Comparison of ENCODE assay signal across 1 cellular context in the genomic region with DNA sequence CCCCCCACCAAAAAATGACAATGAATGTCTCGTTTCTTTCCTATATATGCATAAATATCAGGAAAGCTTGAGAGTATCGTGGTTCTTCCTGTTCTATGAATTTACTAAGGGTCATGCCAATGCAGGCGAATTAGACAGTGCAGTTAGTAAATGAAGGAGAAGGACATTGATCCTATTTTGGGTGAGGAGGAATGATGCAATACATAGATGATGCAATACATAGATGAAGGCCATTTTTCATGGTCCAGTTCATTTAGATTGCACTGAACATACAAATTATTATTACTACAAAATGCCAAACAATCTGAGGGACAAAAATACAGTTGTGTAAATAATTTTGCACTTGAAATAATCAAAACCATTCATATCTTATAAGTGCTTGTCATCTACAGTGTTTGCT.
TF ChIP-seq lines count a peak whose summit lies in the region.

No MANE protein-coding gene starts in this region.

TF ChIP-seq in HepG2, 621 proteins besides CTCF, POLR2A, EP300 and RAD21 (continued from another document):
- TF ChIP-seq NCOA5 (CRISPR knock-in tag; IDR thresholded peaks at IDR 0.05) (no peak), MBNL3 (CRISPR knock-in tag; conservative IDR thresholded peaks at IDR 0.05) (no peak), CEBPB (IDR thresholded peaks at IDR 0.05; ENCODE audit: borderline replicate concordance, low read depth, low read length) (peak; percentile 94), ZNF350 (CRISPR knock-in tag; IDR thresholded peaks at IDR 0.05; ENCODE audit: borderline replicate concordance, low read depth) (no peak), ZBTB7B (CRISPR knock-in tag; IDR thresholded peaks at IDR 0.05) (no peak), ZKSCAN5 (CRISPR knock-in tag; IDR thresholded peaks at IDR 0.05) (no peak), ZNF256 (CRISPR knock-in tag; conservative IDR thresholded peaks at IDR 0.05) (no peak), ZNF674 (CRISPR knock-in tag; IDR thresholded peaks at IDR 0.05; ENCODE audit: low read depth) (no peak), POGZ (CRISPR knock-in tag; IDR thresholded peaks at IDR 0.05) (no peak), HMG20A (CRISPR knock-in tag; IDR thresholded peaks at IDR 0.05; ENCODE audit: borderline replicate concordance) (no peak), NONO (IDR thresholded peaks at IDR 0.05) (no peak), NONO (CRISPR knock-in tag; conservative IDR thresholded peaks at IDR 0.05) (no peak), ZNF33B (CRISPR knock-in tag; IDR thresholded peaks at IDR 0.05) (no peak), KMT2B (CRISPR knock-in tag; IDR thresholded peaks at IDR 0.05) (no peak), SP5 (CRISPR knock-in tag; IDR thresholded peaks at IDR 0.05; ENCODE audit: borderline replicate concordance, low read depth) (no peak), TRIM24 (CRISPR knock-in tag; IDR thresholded peaks at IDR 0.05) (no peak), PAWR (CRISPR knock-in tag; IDR thresholded peaks at IDR 0.05; ENCODE audit: borderline replicate concordance) (no peak), ZFP41 (CRISPR knock-in tag; IDR thresholded peaks at IDR 0.05; ENCODE audit: borderline replicate concordance) (no peak), ATF7 (IDR thresholded peaks at IDR 0.05) (peak; percentile 89), ATF7 (CRISPR knock-in tag; IDR thresholded peaks at IDR 0.05) (no peak), ZSCAN29 (CRISPR knock-in tag; conservative IDR thresholded peaks at IDR 0.05) (no peak), ZNF839 (CRISPR knock-in tag; IDR thresholded peaks at IDR 0.05; ENCODE audit: borderline replicate concordance) (no peak), ZBTB8A (CRISPR knock-in tag; IDR thresholded peaks at IDR 0.05; ENCODE audit: borderline replicate concordance, low read depth) (no peak), MXD4 (CRISPR knock-in tag; IDR thresholded peaks at IDR 0.05) (no peak)
- TF ChIP-seq, protein P1, sequence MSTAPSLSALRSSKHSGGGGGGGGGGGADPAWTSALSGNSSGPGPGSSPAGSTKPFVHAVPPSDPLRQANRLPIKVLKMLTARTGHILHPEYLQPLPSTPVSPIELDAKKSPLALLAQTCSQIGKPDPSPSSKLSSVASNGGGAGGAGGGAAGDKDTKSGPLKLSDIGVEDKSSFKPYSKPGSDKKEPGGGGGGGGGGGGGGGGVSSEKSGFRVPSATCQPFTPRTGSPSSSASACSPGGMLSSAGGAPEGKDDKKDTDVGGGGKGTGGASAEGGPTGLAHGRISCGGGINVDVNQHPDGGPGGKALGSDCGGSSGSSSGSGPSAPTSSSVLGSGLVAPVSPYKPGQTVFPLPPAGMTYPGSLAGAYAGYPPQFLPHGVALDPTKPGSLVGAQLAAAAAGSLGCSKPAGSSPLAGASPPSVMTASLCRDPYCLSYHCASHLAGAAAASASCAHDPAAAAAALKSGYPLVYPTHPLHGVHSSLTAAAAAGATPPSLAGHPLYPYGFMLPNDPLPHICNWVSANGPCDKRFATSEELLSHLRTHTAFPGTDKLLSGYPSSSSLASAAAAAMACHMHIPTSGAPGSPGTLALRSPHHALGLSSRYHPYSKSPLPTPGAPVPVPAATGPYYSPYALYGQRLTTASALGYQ (CRISPR knock-in tag; IDR thresholded peaks at IDR 0.05): no peak
- TF ChIP-seq, protein P2, sequence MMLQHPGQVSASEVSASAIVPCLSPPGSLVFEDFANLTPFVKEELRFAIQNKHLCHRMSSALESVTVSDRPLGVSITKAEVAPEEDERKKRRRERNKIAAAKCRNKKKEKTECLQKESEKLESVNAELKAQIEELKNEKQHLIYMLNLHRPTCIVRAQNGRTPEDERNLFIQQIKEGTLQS (CRISPR knock-in tag; IDR thresholded peaks at IDR 0.05): peak; percentile 46; the same call in 1 of the 2 replicates
- TF ChIP-seq, protein P3, sequence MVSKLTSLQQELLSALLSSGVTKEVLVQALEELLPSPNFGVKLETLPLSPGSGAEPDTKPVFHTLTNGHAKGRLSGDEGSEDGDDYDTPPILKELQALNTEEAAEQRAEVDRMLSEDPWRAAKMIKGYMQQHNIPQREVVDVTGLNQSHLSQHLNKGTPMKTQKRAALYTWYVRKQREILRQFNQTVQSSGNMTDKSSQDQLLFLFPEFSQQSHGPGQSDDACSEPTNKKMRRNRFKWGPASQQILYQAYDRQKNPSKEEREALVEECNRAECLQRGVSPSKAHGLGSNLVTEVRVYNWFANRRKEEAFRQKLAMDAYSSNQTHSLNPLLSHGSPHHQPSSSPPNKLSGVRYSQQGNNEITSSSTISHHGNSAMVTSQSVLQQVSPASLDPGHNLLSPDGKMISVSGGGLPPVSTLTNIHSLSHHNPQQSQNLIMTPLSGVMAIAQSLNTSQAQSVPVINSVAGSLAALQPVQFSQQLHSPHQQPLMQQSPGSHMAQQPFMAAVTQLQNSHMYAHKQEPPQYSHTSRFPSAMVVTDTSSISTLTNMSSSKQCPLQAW (CRISPR knock-in tag; IDR thresholded peaks at IDR 0.05): no peak
- TF ChIP-seq, protein P4, sequence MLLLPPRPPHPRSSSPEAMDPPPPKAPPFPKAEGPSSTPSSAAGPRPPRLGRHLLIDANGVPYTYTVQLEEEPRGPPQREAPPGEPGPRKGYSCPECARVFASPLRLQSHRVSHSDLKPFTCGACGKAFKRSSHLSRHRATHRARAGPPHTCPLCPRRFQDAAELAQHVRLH (CRISPR knock-in tag; IDR thresholded peaks at IDR 0.05; ENCODE audit: borderline replicate concordance, low read depth): no peak
- TF ChIP-seq, protein P5, sequence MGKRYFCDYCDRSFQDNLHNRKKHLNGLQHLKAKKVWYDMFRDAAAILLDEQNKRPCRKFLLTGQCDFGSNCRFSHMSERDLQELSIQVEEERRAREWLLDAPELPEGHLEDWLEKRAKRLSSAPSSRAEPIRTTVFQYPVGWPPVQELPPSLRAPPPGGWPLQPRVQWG (CRISPR knock-in tag; IDR thresholded peaks at IDR 0.05; ENCODE audit: borderline replicate concordance, low read depth): no peak
- TF ChIP-seq, protein P6, sequence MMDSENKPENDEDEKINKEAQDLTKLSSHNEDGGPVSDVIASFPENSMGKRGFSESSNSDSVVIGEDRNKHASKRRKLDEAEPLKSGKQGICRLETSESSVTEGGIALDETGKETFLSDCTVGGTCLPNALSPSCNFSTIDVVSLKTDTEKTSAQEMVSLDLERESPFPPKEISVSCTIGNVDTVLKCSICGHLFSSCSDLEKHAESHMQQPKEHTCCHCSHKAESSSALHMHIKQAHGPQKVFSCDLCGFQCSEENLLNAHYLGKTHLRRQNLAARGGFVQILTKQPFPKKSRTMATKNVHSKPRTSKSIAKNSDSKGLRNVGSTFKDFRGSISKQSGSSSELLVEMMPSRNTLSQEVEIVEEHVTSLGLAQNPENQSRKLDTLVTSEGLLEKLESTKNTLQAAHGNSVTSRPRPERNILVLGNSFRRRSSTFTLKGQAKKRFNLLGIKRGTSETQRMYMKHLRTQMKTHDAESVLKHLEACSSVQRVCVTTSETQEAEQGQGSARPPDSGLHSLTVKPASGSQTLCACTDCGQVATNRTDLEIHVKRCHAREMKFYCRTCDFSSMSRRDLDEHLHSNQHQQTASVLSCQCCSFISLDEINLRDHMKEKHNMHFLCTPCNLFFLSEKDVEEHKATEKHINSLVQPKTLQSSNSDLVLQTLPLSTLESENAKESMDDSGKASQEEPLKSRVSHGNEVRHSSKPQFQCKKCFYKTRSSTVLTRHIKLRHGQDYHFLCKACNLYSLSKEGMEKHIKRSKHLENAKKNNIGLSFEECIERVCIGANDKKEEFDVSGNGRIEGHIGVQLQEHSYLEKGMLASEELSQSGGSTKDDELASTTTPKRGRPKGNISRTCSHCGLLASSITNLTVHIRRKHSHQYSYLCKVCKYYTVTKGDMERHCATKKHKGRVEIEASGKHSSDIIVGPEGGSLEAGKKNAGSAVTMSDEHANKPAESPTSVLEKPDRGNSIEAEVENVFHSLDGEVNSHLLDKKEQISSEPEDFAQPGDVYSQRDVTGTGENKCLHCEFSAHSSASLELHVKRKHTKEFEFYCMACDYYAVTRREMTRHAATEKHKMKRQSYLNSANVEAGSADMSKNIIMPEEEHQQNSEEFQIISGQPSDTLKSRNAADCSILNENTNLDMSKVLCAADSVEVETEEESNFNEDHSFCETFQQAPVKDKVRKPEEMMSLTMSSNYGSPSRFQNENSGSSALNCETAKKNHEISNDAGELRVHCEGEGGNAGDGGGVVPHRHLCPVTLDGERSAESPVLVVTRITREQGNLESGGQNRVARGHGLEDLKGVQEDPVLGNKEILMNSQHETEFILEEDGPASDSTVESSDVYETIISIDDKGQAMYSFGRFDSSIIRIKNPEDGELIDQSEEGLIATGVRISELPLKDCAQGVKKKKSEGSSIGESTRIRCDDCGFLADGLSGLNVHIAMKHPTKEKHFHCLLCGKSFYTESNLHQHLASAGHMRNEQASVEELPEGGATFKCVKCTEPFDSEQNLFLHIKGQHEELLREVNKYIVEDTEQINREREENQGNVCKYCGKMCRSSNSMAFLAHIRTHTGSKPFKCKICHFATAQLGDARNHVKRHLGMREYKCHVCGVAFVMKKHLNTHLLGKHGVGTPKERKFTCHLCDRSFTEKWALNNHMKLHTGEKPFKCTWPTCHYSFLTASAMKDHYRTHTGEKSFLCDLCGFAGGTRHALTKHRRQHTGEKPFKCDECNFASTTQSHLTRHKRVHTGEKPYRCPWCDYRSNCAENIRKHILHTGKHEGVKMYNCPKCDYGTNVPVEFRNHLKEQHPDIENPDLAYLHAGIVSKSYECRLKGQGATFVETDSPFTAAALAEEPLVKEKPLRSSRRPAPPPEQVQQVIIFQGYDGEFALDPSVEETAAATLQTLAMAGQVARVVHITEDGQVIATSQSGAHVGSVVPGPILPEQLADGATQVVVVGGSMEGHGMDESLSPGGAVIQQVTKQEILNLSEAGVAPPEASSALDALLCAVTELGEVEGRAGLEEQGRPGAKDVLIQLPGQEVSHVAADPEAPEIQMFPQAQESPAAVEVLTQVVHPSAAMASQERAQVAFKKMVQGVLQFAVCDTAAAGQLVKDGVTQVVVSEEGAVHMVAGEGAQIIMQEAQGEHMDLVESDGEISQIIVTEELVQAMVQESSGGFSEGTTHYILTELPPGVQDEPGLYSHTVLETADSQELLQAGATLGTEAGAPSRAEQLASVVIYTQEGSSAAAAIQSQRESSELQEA (CRISPR knock-in tag; IDR thresholded peaks at IDR 0.05; ENCODE audit: not compliant biosample characterization): no peak
- TF ChIP-seq, protein P7, sequence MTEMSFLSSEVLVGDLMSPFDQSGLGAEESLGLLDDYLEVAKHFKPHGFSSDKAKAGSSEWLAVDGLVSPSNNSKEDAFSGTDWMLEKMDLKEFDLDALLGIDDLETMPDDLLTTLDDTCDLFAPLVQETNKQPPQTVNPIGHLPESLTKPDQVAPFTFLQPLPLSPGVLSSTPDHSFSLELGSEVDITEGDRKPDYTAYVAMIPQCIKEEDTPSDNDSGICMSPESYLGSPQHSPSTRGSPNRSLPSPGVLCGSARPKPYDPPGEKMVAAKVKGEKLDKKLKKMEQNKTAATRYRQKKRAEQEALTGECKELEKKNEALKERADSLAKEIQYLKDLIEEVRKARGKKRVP (CRISPR knock-in tag; IDR thresholded peaks at IDR 0.05): peak; percentile 54 to 93; a peak in 2 of 4 replicates
- TF ChIP-seq, protein P8, sequence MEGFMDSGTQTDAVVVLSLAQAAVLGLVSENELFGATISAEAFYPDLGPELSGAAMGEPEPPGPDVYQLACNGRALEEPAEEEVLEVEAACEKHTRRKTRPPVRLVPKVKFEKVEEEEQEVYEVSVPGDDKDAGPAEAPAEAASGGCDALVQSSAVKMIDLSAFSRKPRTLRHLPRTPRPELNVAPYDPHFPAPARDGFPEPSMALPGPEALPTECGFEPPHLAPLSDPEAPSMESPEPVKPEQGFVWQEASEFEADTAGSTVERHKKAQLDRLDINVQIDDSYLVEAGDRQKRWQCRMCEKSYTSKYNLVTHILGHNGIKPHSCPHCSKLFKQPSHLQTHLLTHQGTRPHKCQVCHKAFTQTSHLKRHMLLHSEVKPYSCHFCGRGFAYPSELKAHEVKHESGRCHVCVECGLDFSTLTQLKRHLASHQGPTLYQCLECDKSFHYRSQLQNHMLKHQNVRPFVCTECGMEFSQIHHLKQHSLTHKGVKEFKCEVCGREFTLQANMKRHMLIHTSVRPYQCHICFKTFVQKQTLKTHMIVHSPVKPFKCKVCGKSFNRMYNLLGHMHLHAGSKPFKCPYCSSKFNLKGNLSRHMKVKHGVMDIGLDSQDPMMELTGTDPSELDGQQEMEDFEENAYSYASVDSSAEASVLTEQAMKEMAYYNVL (CRISPR knock-in tag; IDR thresholded peaks at IDR 0.05; ENCODE audit: borderline replicate concordance): no peak
